23 cellular contexts compared by ENCODE assay signal in the genomic region with DNA sequence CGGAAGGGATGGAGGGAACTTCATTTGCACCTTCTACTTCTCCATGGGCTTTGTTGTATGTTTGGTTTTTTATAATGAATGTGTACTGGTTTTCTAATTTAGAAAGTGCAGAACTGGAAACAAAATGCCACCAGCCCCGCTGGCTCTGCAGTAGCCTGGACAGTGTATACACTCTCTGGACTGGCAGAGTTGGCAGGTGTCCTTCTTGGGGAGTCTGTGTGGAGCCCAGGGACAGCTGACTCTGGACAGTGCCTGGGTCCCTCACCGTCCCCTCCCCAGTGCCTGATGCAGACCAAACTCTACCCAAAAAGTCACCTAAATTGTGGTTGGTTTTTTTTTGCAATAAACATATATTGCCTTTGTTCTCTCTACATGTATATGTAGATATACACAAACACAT.
"Had no signal": no experiment of that assay in that cellular context is flagged by ENCODE, and none has a peak within 500 bp of the region (broad histone marks: within the 10 kb centered on the region; RNA-seq: fewer than 3 reads in every experiment).

No MANE protein-coding gene starts in this region.

- H3K36me3 ChIP-seq: brain microvascular endothelial cell, heart left ventricle had no signal

- H3K27ac ChIP-seq: brain microvascular endothelial cell, heart left ventricle had no signal

- H3K9me3 ChIP-seq: heart left ventricle had no signal

- H3K4me1 ChIP-seq: heart left ventricle had no signal

- DNase-seq: activated CD4-positive, alpha-beta T cell treated with anti-CD3 and anti-CD28 coated beads for 1 hour; activated CD4-positive, alpha-beta T cell treated with anti-CD3 and anti-CD28 coated beads for 4 hours; activated CD4-positive, alpha-beta T cell treated with anti-CD3 and anti-CD28 coated beads, Interleukin-2, amount 10 ng/mL, durations not matched to agents 7 days and 5 days; activated CD4-positive, alpha-beta T cell treated with anti-CD3 and anti-CD28 coated beads, Interleukin-2, amount 50 U/mL, for 48 hours; activated CD8-positive, alpha-beta memory T cell treated with anti-CD3 and anti-CD28 coated beads for 24 hours; activated CD8-positive, alpha-beta T cell treated with anti-CD3 and anti-CD28 coated beads for 36 hours; activated effector memory CD4-positive, alpha-beta T cell treated with Interleukin-2 at 50 U/mL for 16 hours; activated gamma-delta T cell treated with Interleukin-2 at 50 U/mL for 16 hours; activated naive CD4-positive, alpha-beta T cell treated with anti-CD3 and anti-CD28 coated beads, Interleukin-2, amount 50 U/mL, for 16 hours; activated naive CD4-positive, alpha-beta T cell treated with Interleukin-2 at 50 U/mL for 16 hours; activated T-cell treated with anti-CD3 and anti-CD28 coated beads, Interleukin-2, amount 50 U/mL, for 4 hours; amniotic stem cell; anterior cingulate cortex; brain microvascular endothelial cell; caudate nucleus; effector CD8-positive, alpha-beta T cell; endodermal cell; foreskin fibroblast; heart left ventricle; T-helper 2 cell had no signal

- ATAC-seq: activated CD8-positive, alpha-beta T cell treated with anti-CD3 and anti-CD28 coated beads for 36 hours; activated T-cell treated with anti-CD3 and anti-CD28 coated beads, Interleukin-2, amount 50 U/mL, for 4 hours; activated T-helper 17 cell treated with anti-CD3 and anti-CD28 coated beads, Interleukin-2, amount 50 U/mL, for 72 hours; esophagus mucosa; heart left ventricle; WTC11 had no signal

- H3K4me3 ChIP-seq: heart left ventricle had no signal
